18 cellular contexts compared by ENCODE assay signal in the genomic region with DNA sequence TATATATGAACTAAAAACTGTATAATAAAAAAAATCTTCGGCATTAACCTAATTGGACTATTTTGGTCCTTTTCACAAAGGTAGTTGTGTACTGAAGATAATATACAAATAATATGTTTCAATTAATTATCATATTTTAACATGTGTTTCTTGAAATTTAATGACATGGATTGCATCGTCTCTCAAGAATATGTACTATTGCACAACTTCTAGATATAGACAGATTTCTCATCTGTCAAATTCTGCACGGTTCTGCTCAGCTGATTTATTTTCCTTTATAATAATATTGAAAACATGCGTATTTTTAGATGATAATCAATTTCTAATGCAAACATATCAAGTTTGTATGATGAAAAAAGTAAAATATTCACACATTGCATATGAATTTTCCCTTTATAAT.
DNase-seq lines count a peak whose midpoint lies in the region; FAIRE-seq lines count a peak whose summit lies in the region.
"Had no signal": no experiment of that assay in that cellular context is flagged by ENCODE, and none has a peak within 500 bp of the region (broad histone marks: within the 10 kb centered on the region; RNA-seq: fewer than 3 reads in every experiment).

No MANE protein-coding gene starts in this region.

- no peaks in the 10 kb centered on the region for H3K79me1 ChIP-seq in mesendoderm (ENCODE audit: low read length)

- no peak overlapping the region for H2BK5ac ChIP-seq in mesendoderm (ENCODE audit: low read length)

- H3K23ac ChIP-seq in mesendoderm (ENCODE audit: low read length), result no peak overlapping the region

- DNase-seq in adipocyte (ENCODE audit: low read depth) (peak; percentile 6), COLO668 (lab: John Stamatoyannopoulos, UW; ENCODE audit: unreplicated experiment) (no peak), mesendoderm (no peak), GF-D8 (lab: John Stamatoyannopoulos, UW) (no peak)
- DNase-seq: 8988T; C1 segment of cervical spinal cord; Caco-2; CD4-positive, alpha-beta memory T cell; DMS153; DND-41; HFFc6 had no signal

- H3K9ac ChIP-seq in adipocyte (ENCODE audit: low read length) (no peak overlapping the region), mesendoderm (ENCODE audit: low read length) (no peak overlapping the region)

- no peak overlapping the region for H3K56ac ChIP-seq in mesendoderm (ENCODE audit: low read length)

- peak; percentile 84 for FAIRE-seq in A204.1 (lab: Jason Lieb, UNC)
- peak; percentile 12 for FAIRE-seq in endometrium (lab: Jason Lieb, UNC)
- FAIRE-seq: GM12878, GM19239, H54 had no signal

- no peak overlapping the region for H2BK15ac ChIP-seq in mesendoderm (replicated peaks; ENCODE audit: low read depth)

- no peak overlapping the region for H4K8ac ChIP-seq in mesendoderm (ENCODE audit: low read depth, low read length)

- no CpG with 5 or more reads among the region's 4 CpGs for WGBS in mesendoderm (ENCODE audit: extremely low coverage, insufficient coverage, low lambda C conversion rate)

- H3K4me3 ChIP-seq in adipocyte (ENCODE audit: low read length) (no peak overlapping the region), mesendoderm (ENCODE audit: low read length) (no peak overlapping the region)
- H3K4me3 ChIP-seq: GM12878, GM23338, HAP-1 had no signal

- no peak overlapping the region for H4K5ac ChIP-seq in mesendoderm (ENCODE audit: low read length)

- H3K9me3 ChIP-seq in adipocyte (ENCODE audit: control insufficient read depth, low read length), result no peaks in the 10 kb centered on the region
- H3K9me3 ChIP-seq: HAP-1 had no signal

- no peaks in the 10 kb centered on the region for H3K79me2 ChIP-seq in mesendoderm (ENCODE audit: control insufficient read depth, insufficient read depth, low read length)

- H3K18ac ChIP-seq in mesendoderm (ENCODE audit: low read length), result no peak overlapping the region

- H3K4ac ChIP-seq in mesendoderm (ENCODE audit: low read depth, low read length), result no peak overlapping the region

- no peak overlapping the region for H2AK5ac ChIP-seq in mesendoderm (ENCODE audit: low read length)

- no peaks in the 10 kb centered on the region for H3K36me3 ChIP-seq in adipocyte (ENCODE audit: control insufficient read depth, insufficient read depth, low read length, severe bottlenecking)
- no peaks in the 10 kb centered on the region for H3K36me3 ChIP-seq in mesendoderm (ENCODE audit: control insufficient read depth, insufficient read depth, low read length)
- H3K36me3 ChIP-seq: HAP-1 had no signal

- H3K27me3 ChIP-seq in adipocyte (replicated peaks; ENCODE audit: control insufficient read depth, insufficient read depth, low read length) (no peaks in the 10 kb centered on the region), mesendoderm (ENCODE audit: insufficient read depth, low read length, poor library complexity) (no peaks in the 10 kb centered on the region)

- no peak overlapping the region for H3K4me2 ChIP-seq in mesendoderm (ENCODE audit: low read length)
- H3K4me2 ChIP-seq: GM23338 had no signal

- H3K4me1 ChIP-seq in adipocyte (ENCODE audit: control insufficient read depth, insufficient read depth, low read length) (no peaks in the 10 kb centered on the region), mesendoderm (ENCODE audit: control insufficient read depth, low read depth, low read length) (no peaks in the 10 kb centered on the region)
- H3K4me1 ChIP-seq: Caco-2, HAP-1 had no signal

- H2BK120ac ChIP-seq in mesendoderm (ENCODE audit: low read depth, low read length), result no peak overlapping the region

- H3K27ac ChIP-seq in mesendoderm (ENCODE audit: low read depth, low read length), result no peak overlapping the region
